In genomic region chr2:27117995-27118524, GRCh38 we compare ENCODE assay signal across 10 cellular contexts. TPM values are rescaled to one million over a fixed set of nuclear protein-coding genes. Genes with fewer than 3 reads are reported as not detected.
DNase-seq lines count a peak whose midpoint lies in the region; ATAC-seq and TF ChIP-seq lines count a peak whose summit lies in the region.
"Had no signal": no experiment of that assay in that cellular context is flagged by ENCODE, and none has a peak within 500 bp of the region (broad histone marks: within the 10 kb centered on the region; RNA-seq: fewer than 3 reads in every experiment).

No MANE protein-coding gene starts in this region.

- no peak overlapping the region for H3K27ac Mint-ChIP-seq in natural killer cell treated with Interleukin-12 subunit alpha and Interleukin-12 subunit beta and Interleukin-15 and Interleukin-18, amount 100 ng/mL, for 72 hours
- H3K27ac Mint-ChIP-seq: activated naive CD4-positive, alpha-beta T cell treated with anti-CD3 and anti-CD28 coated beads, Interleukin-2, amount 50 U/mL, for 72 hours; memory B cell had no signal

- H3K27ac ChIP-seq in OCI-LY7 (ENCODE audit: low read depth, low read length, poor library complexity, severe bottlenecking), result no peak overlapping the region
- H3K27ac ChIP-seq in esophagus squamous epithelium, result no peak overlapping the region

- H3K4me3 ChIP-seq in OCI-LY7 (ENCODE audit: low read depth, low read length, poor library complexity, severe bottlenecking) (no peak overlapping the region), esophagus squamous epithelium (peak overlapping the region; percentile 34 to 67 (median 44)), retinal pigment epithelial cell (ENCODE audit: low read length) (peak overlapping the region; percentile 50)

- peaks cover 7 to 15% of the 10 kb centered on the region in 2 donors for H3K4me1 Mint-ChIP-seq in natural killer cell treated with Interleukin-12 subunit alpha and Interleukin-12 subunit beta and Interleukin-15 and Interleukin-18, amount 100 ng/mL, for 72 hours (ENCODE audit: low read depth in 2 of 2)

- peaks cover 0 to 40% (median 0%) of the 10 kb centered on the region in 4 donors for H3K27me3 ChIP-seq in esophagus squamous epithelium

- H3K79me2 ChIP-seq in OCI-LY7 (ENCODE audit: insufficient read depth, low read depth, low read length), result no peaks in the 10 kb centered on the region

- H3K4me2 ChIP-seq in OCI-LY7 (ENCODE audit: low read length), result peak overlapping the region; percentile 15; the same call in 1 of the 2 replicates

- no peak for ATAC-seq in natural killer cell treated with Interleukin-12 subunit alpha and Interleukin-12 subunit beta and Interleukin-15 and Interleukin-18, amount 100 ng/mL, for 72 hours

- no TSS peak for BruUV-seq in OCI-LY7 (replicated peaks; lab: Mats Ljungman, UMichigan)

- intact Hi-C loops in OCI-LY7 (cut with micrococcal nuclease; ENCODE audit: unreplicated experiment) (no loop called here), esophagus squamous epithelium (cut with DNase I) (no loop called here)

- H3K9me3 ChIP-seq in ES-I3 (ENCODE audit: control insufficient read depth, insufficient read depth, low read length) (no peaks in the 10 kb centered on the region), OCI-LY7 (ENCODE audit: low read length) (no peaks in the 10 kb centered on the region), esophagus squamous epithelium (no peaks in the 10 kb centered on the region)

- H3K9me2 ChIP-seq in OCI-LY7 (ENCODE audit: insufficient read depth, low read length), result no peaks in the 10 kb centered on the region

- no peaks in the 10 kb centered on the region for H3K9me3 Mint-ChIP-seq in natural killer cell treated with Interleukin-12 subunit alpha and Interleukin-12 subunit beta and Interleukin-15 and Interleukin-18, amount 100 ng/mL, for 72 hours
- H3K9me3 Mint-ChIP-seq: activated naive CD4-positive, alpha-beta T cell treated with anti-CD3 and anti-CD28 coated beads, Interleukin-2, amount 50 U/mL, for 72 hours; memory B cell had no signal

- no peak for TF ChIP-seq POLR2A in esophagus squamous epithelium (IDR thresholded peaks at IDR 0.05)

- H3K4me1 ChIP-seq in ES-I3 (ENCODE audit: insufficient read depth, low read length) (0 out of 2 replicates have a peak, but pooled peaks cover 3% of the 10 kb centered on the region), OCI-LY7 (ENCODE audit: insufficient read depth, low read length, poor library complexity, severe bottlenecking) (no peaks in the 10 kb centered on the region), esophagus squamous epithelium (peaks cover 0 to 18% (median 11%) of the 10 kb centered on the region in 3 donors)

- CTCF ChIA-PET in OCI-LY7 (lab: Charles Lee; ENCODE audit: unreplicated experiment), result no interaction called here

- H3K36me3 ChIP-seq in ES-I3 (ENCODE audit: insufficient read depth, low read length) (no peaks in the 10 kb centered on the region), OCI-LY7 (ENCODE audit: insufficient read depth, low read length) (no peaks in the 10 kb centered on the region), esophagus squamous epithelium (no peaks in the 10 kb centered on the region)

- POLR2A ChIA-PET in OCI-LY7 (lab: Charles Lee), result no interaction called here

- no peak overlapping the region for H3K4me3 Mint-ChIP-seq in natural killer cell treated with Interleukin-12 subunit alpha and Interleukin-12 subunit beta and Interleukin-15 and Interleukin-18, amount 100 ng/mL, for 72 hours

- 51 to 70% methylated on average over 5 of the region's 14 CpGs for WGBS in esophagus squamous epithelium, 2 donors

- H2AFZ ChIP-seq in OCI-LY7 (ENCODE audit: low read length), result no peak overlapping the region

- H3K27me3 Mint-ChIP-seq in natural killer cell treated with Interleukin-12 subunit alpha and Interleukin-12 subunit beta and Interleukin-15 and Interleukin-18, amount 100 ng/mL, for 72 hours, result peaks cover 19 to 22% of the 10 kb centered on the region in 2 donors

- DNase-seq in OCI-LY7 (ENCODE audit: low spot score), result no peak
- DNase-seq in esophagus squamous epithelium (lab: John Stamatoyannopoulos, UW), result no peak
- DNase-seq in retinal pigment epithelial cell (ENCODE audit: low read depth), result no peak
- no peak for DNase-seq in natural killer cell treated with Interleukin-12 subunit alpha and Interleukin-12 subunit beta and Interleukin-15 and Interleukin-18, amount 100 ng/mL, for 72 hours (ENCODE audit: low spot score)
- no peak for DNase-seq in NCI-H1930 (lab: John Stamatoyannopoulos, UW)
- no peak for DNase-seq in stimulated activated CD4-positive, alpha-beta T cell treated with anti-CD3 and anti-CD28 coated beads, Interleukin-4, amount 100 ng/mL, for 24 hours

- no peaks in the 10 kb centered on the region for H4K20me1 ChIP-seq in OCI-LY7 (ENCODE audit: insufficient read depth, low read length)

- peak overlapping the region; percentile 55; the same call in 1 of the 2 replicates for H3K9ac ChIP-seq in ES-I3 (ENCODE audit: low read depth, low read length)

- no peak for TF ChIP-seq CTCF in OCI-LY7 (conservative IDR thresholded peaks at IDR 0.05; ENCODE audit: low read length)
- no peak for TF ChIP-seq CTCF in esophagus squamous epithelium (IDR thresholded peaks at IDR 0.05)
- TF ChIP-seq CTCF in retinal pigment epithelial cell (conservative IDR thresholded peaks at IDR 0.05; ENCODE audit: low read depth, low read length), result no peak

- H3K36me3 Mint-ChIP-seq in natural killer cell treated with Interleukin-12 subunit alpha and Interleukin-12 subunit beta and Interleukin-15 and Interleukin-18, amount 100 ng/mL, for 72 hours, result no peaks in the 10 kb centered on the region
- H3K36me3 Mint-ChIP-seq: memory B cell had no signal

RNA-seq across cellular contexts. Expression of gene CGREF1, which starts 0.9 kb away (rescaled TPM):
- not detected in 2 replicates for total RNA-seq in OCI-LY7 (2014; rRNA removed; shearing (Covaris generic))
- total RNA-seq in OCI-LY7 (2022), result not detected in 2 replicates
- 1 to 10 TPM; 2.6 to 6.1 (median 3.9) TPM for total RNA-seq in esophagus squamous epithelium
- 1 to 10 TPM in 1 of 2 donors, under 1 TPM in 1; 0.36 to 1.4 TPM for total RNA-seq in natural killer cell treated with Interleukin-12 subunit alpha and Interleukin-12 subunit beta and Interleukin-15 and Interleukin-18, amount 100 ng/mL, for 72 hours

RNA-seq across cellular contexts. Expression of gene ABHD1, which starts 5.6 kb away (rescaled TPM):
- total RNA-seq in OCI-LY7 (2014; rRNA removed; shearing (Covaris generic)), result not detected in 2 replicates
- total RNA-seq in OCI-LY7 (2022) (not detected in 2 replicates), esophagus squamous epithelium (not detected)
- total RNA-seq in natural killer cell treated with Interleukin-12 subunit alpha and Interleukin-12 subunit beta and Interleukin-15 and Interleukin-18, amount 100 ng/mL, for 72 hours, result under 1 TPM in 1 of 2 donors, not detected in 1; 0.25 TPM

RNA-seq across cellular contexts. Expression of gene PREB, which starts 16.4 kb away (rescaled TPM):
- 113 and 116 TPM in 2 replicates for total RNA-seq in OCI-LY7 (2014; rRNA removed; shearing (Covaris generic))
- total RNA-seq in OCI-LY7 (2022) (96.8 and 106 TPM in 2 replicates), esophagus squamous epithelium (10 to 100 TPM; 45.5 to 77.9 (median 53.9) TPM)
- 100 to 1,000 TPM in 1 of 2 donors, 10 to 100 TPM in 1; 91.6 to 109 TPM for total RNA-seq in natural killer cell treated with Interleukin-12 subunit alpha and Interleukin-12 subunit beta and Interleukin-15 and Interleukin-18, amount 100 ng/mL, for 72 hours

RNA-seq across cellular contexts. Expression of gene PRR30, which starts 21.1 kb away (rescaled TPM):
- not detected in 2 replicates for total RNA-seq in OCI-LY7 (2014; rRNA removed; shearing (Covaris generic))
- total RNA-seq in OCI-LY7 (2022) (not detected in 2 replicates), esophagus squamous epithelium (not detected)
- total RNA-seq in natural killer cell treated with Interleukin-12 subunit alpha and Interleukin-12 subunit beta and Interleukin-15 and Interleukin-18, amount 100 ng/mL, for 72 hours, result not detected
- total RNA-seq: activated naive CD4-positive, alpha-beta T cell treated with anti-CD3 and anti-CD28 coated beads, Interleukin-2, amount 50 U/mL, for 72 hours; RPMI7951 had no signal

RNA-seq across cellular contexts. Expression of gene TCF23, which starts 30.7 kb away (rescaled TPM):
- total RNA-seq in OCI-LY7 (2014; rRNA removed; shearing (Covaris generic)), result not detected in 2 replicates
- total RNA-seq in OCI-LY7 (2022), result 0.25 TPM in 1 of 2 replicates, not detected in the other
- not detected for total RNA-seq in esophagus squamous epithelium
- not detected for total RNA-seq in natural killer cell treated with Interleukin-12 subunit alpha and Interleukin-12 subunit beta and Interleukin-15 and Interleukin-18, amount 100 ng/mL, for 72 hours
- total RNA-seq: RPMI7951 had no signal
